Comparison of ENCODE assay signal across 8 cellular contexts in the genomic region with DNA sequence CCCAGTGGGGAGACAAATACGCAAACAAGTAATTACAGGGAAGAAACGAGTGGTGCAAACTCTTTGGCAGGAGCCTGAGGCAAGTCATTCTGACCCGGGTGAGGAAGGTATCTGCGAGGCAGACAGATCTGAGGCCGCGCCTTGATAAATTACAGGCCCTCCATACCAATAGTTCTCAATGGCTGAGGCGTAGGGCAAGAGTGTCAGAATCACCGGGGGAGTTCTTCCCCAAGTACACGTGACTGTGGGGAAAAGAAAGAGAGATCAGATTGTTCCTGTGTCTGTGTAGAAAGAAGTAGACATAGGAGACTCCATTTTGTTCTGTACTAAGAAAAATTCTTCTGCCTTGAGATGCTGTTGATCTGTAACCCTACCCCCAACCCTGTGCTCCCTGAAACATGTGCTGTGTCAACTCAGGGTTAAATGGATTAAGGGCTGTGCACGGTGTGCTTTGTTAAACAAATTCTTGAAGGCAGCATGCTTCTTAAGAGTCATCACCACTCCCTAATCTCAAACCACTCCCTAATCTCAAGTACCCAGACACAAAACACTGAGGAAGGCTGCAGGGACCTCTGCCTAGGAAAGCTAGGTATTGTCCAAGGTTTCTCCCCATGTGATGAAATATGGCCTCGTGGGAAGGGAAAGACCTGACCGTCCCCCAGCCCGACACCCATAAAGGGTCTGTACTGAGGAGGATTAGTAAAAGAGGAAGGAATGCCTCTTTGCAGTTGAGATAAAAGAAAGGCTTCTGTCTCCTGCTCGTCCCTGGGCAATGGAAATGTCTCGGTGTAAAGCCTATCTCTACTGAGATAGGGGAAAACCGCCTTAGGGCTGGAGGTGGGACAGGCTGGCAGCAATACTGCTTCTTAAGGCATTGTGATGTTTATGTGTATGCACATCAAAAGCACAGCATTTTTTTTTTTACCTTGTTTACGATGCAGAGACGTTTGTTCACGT. TPM values are rescaled to one million over a fixed set of nuclear protein-coding genes. Genes with fewer than 3 reads are reported as not detected.
DNase-seq lines count a peak whose midpoint lies in the region; FAIRE-seq and TF ChIP-seq lines count a peak whose summit lies in the region.
"Not testable (repeated sequence)": the region's sequence is repeated elsewhere in the genome, so short reads cannot be mapped to it uniquely, and the experiment has no call there.

No MANE protein-coding gene starts in this region.

- not testable (repeated sequence) for TF ChIP-seq CTCF in Caco-2 (IDR thresholded peaks at IDR 0.05; ENCODE audit: insufficient read depth in 1 of 2, low read depth in 1 of 2, low read length in 1 of 2, severe bottlenecking in 1 of 2, unreplicated experiment in 1 of 2); MM.1S (IDR thresholded peaks at IDR 0.05; ENCODE audit: low read length); H1 (IDR thresholded peaks at IDR 0.05; ENCODE audit: control extremely low read depth in 1 of 3, insufficient read depth in 1 of 3, low read depth in 1 of 3, low read length in 3 of 3); keratinocyte (optimal IDR thresholded peaks at IDR 0.05 in 1 of 3, IDR thresholded peaks at IDR 0.05 in 1 of 3, conservative IDR thresholded peaks at IDR 0.05 in 1 of 3; ENCODE audit: extremely low read depth in 1 of 3, insufficient read depth in 2 of 3, low read length in 3 of 3); neutrophil (IDR thresholded peaks at IDR 0.05); tibial artery (IDR thresholded peaks at IDR 0.05)

- not testable (repeated sequence) for H3K14ac ChIP-seq in H1 (ENCODE audit: insufficient read length)

- not testable (repeated sequence) for H3K36me3 ChIP-seq in Caco-2 (ENCODE audit: control insufficient read depth, insufficient read depth, low read length); MM.1S (replicated peaks; ENCODE audit: insufficient read depth, low read length); H1 (ENCODE audit: control insufficient read depth in 2 of 4, insufficient read depth in 4 of 4, low read length in 3 of 4); keratinocyte (ENCODE audit: control insufficient read depth in 2 of 2, extremely low read depth in 1 of 2, insufficient read depth in 2 of 2, low read length in 2 of 2); neutrophil; tibial artery

- peaks cover 15% of the 10 kb centered on the region for H3K79me2 ChIP-seq in MM.1S (ENCODE audit: low read length)
- not testable (repeated sequence) for H3K79me2 ChIP-seq in H1 (ENCODE audit: control insufficient read depth in 1 of 2, insufficient read depth in 2 of 2, low read length in 2 of 2); keratinocyte (ENCODE audit: control insufficient read depth, insufficient read depth, low read length)

- CTCF ChIA-PET in Caco-2 (lab: Charles Lee): interaction anchor here (1.1 to 2.0 kb wide), 5 partner anchors 8 to 84 kb away, joined by 4 to 54 read pairs (median 11); no protein-coding TSS in a partner anchor
- CTCF ChIA-PET in H1 (lab: Charles Lee; ENCODE audit: partially characterized antibody): interaction anchor here (0.5 to 2.7 kb wide), 10 partner anchors 8 to 145 kb away, joined by 3 to 24 read pairs (median 10); a partner anchor contains a TSS

- H3K27ac ChIP-seq in MM.1S (ENCODE audit: low read length) (peak overlapping the region; percentile 51; the same call in 1 of the 2 replicates), H1 (ENCODE audit: low read depth, low read length) (peak overlapping the region; percentile 13; the same call in 1 of the 2 replicates), keratinocyte (ENCODE audit: control insufficient read depth, insufficient read depth, low read length) (peak overlapping the region; percentile 97), neutrophil (peak overlapping the region; percentile 79), tibial artery (peak overlapping the region; percentile 55 to 75)

- H3F3A ChIP-seq in MM.1S (ENCODE audit: insufficient read depth, low read length): not testable (repeated sequence)

- H3K4me2 ChIP-seq in MM.1S (ENCODE audit: low read depth, low read length) (peak overlapping the region; percentile 72), H1 (ENCODE audit: insufficient read depth in 1 of 2, low read depth in 2 of 2, low read length in 2 of 2) (peak overlapping the region; percentile 75 to 90), keratinocyte (ENCODE audit: control insufficient read depth, extremely low read depth, insufficient read depth, low read depth, low read length) (peak overlapping the region; percentile 83)

- not testable (repeated sequence) for TF ChIP-seq EP300 in H1 (IDR thresholded peaks at IDR 0.05; ENCODE audit: borderline replicate concordance in 1 of 2, low read depth in 2 of 2, low read length in 2 of 2)

- H2AK5ac ChIP-seq in H1 (ENCODE audit: low read depth, low read length): 0 out of 2 replicates have a peak overlapping the region, but pooled peaks have one; percentile 39

- H2AFZ ChIP-seq in MM.1S (ENCODE audit: low read length): peak overlapping the region; percentile 54; the same call in 1 of the 2 replicates
- H2AFZ ChIP-seq in H1 (ENCODE audit: low read length): not testable (repeated sequence)
- peak overlapping the region; percentile 7 for H2AFZ ChIP-seq in keratinocyte (ENCODE audit: control insufficient read depth, low read length)

- 52% methylated on average over 19 of the region's 19 CpGs; no CpG with 5 or more reads in 1 of the 2 experiments for WGBS in H1 (ENCODE audit: extremely low coverage in 1 of 2, insufficient coverage in 1 of 2, insufficient read length in 1 of 2, insufficient replicate concordance in 2 of 2, low coverage in 1 of 2, low lambda C conversion rate in 2 of 2, missing lambda C conversion rate in 1 of 2), 2 experiments

- not testable (repeated sequence) for H3K4ac ChIP-seq in H1 (replicated peaks; ENCODE audit: insufficient read length, low read depth, low read length)

- not testable (repeated sequence) for H3K9me1 ChIP-seq in keratinocyte (ENCODE audit: control insufficient read depth, extremely low read depth, insufficient read depth, low read length)

- H3K27me3 ChIP-seq in Caco-2 (replicated peaks; ENCODE audit: control insufficient read depth, insufficient read depth, low read length); MM.1S (replicated peaks; ENCODE audit: insufficient read depth, low read length); H1 (replicated peaks in 1 of 4; ENCODE audit: control insufficient read depth in 3 of 4, extremely low read depth in 1 of 4, insufficient read depth in 3 of 4, low read length in 3 of 4); keratinocyte (ENCODE audit: control insufficient read depth, extremely low read depth, insufficient read depth, low read length): not testable (repeated sequence)
- peaks cover 39% of the 10 kb centered on the region for H3K27me3 ChIP-seq in neutrophil
- peaks cover 0 to 14% of the 10 kb centered on the region in 2 donors for H3K27me3 ChIP-seq in tibial artery

- H4K20me1 ChIP-seq in MM.1S (ENCODE audit: insufficient read depth, low read length); H1 (replicated peaks in 1 of 2; ENCODE audit: control insufficient read depth in 1 of 2, insufficient read depth in 2 of 2, low read length in 2 of 2); keratinocyte (ENCODE audit: control insufficient read depth, extremely low read depth, insufficient read depth, low read length): not testable (repeated sequence)

- POLR2A ChIA-PET in Caco-2 (lab: Charles Lee) (interaction anchor here (0.6 to 1.9 kb wide), 5 partner anchors 8 to 200 kb away, joined by 4 to 20 read pairs (median 5); a partner anchor contains a TSS), H1 (lab: Charles Lee; ENCODE audit: partially characterized antibody) (interaction anchor here (1.0 to 3.2 kb wide), 5 partner anchors 9 to 36 kb away, joined by 3 to 18 read pairs (median 7); a partner anchor contains a TSS)

- not testable (repeated sequence) for H3K9me2 ChIP-seq in MM.1S (replicated peaks; ENCODE audit: insufficient read depth, low read length)

- H3K23me2 ChIP-seq in H1 (ENCODE audit: low read depth, low read length): not testable (repeated sequence)

- H3K9ac ChIP-seq in MM.1S (ENCODE audit: low read length): peak overlapping the region; percentile 72; the same call in 1 of the 2 replicates
- H3K9ac ChIP-seq in H1 (replicated peaks in 1 of 4; ENCODE audit: extremely low read depth in 1 of 4, low read depth in 3 of 4, low read length in 3 of 4): not testable (repeated sequence)
- peak overlapping the region; percentile 95 for H3K9ac ChIP-seq in keratinocyte (ENCODE audit: control insufficient read depth, extremely low read depth, insufficient read depth, low read length)

- peaks cover 35% of the 10 kb centered on the region for H3K4me1 Mint-ChIP-seq in Caco-2 (ENCODE audit: low read depth, unreplicated experiment)
- H3K4me1 Mint-ChIP-seq in T-helper 1 cell treated with Interleukin-12 subunit alpha and Interleukin-12 subunit beta and Interleukin-4 antibody, amounts not matched to agents 30 μg/mL and 1 μg/mL, for 36 hours (ENCODE audit: low read depth): peaks cover 20% of the 10 kb centered on the region
- peaks cover 28% of the 10 kb centered on the region for H3K4me1 Mint-ChIP-seq in activated naive CD4-positive, alpha-beta T cell treated with anti-CD3 and anti-CD28 coated beads, Interleukin-2, amount 50 U/mL, for 24 hours

- peak overlapping the region; percentile 49 for H4K91ac ChIP-seq in H1 (replicated peaks; ENCODE audit: insufficient read length, low read length)

- H3K9me3 Mint-ChIP-seq in Caco-2 (ENCODE audit: unreplicated experiment); T-helper 1 cell treated with Interleukin-12 subunit alpha and Interleukin-12 subunit beta and Interleukin-4 antibody, amounts not matched to agents 30 μg/mL and 1 μg/mL, for 36 hours; activated naive CD4-positive, alpha-beta T cell treated with anti-CD3 and anti-CD28 coated beads, Interleukin-2, amount 50 U/mL, for 24 hours: not testable (repeated sequence)

- TF ChIP-seq POLR2A in H1 (IDR thresholded peaks at IDR 0.05; ENCODE audit: control extremely low read depth in 1 of 2, low read depth in 2 of 2, low read length in 2 of 2): not testable (repeated sequence)

- H2BK12ac ChIP-seq in H1 (ENCODE audit: low read depth, low read length): peak overlapping the region; percentile 50; the same call in 1 of the 2 replicates

- not testable (repeated sequence) for H3K79me1 ChIP-seq in H1 (ENCODE audit: low read depth, low read length)

- BruUV-seq in Caco-2 (replicated peaks; lab: Mats Ljungman, UMichigan): not testable (repeated sequence)

- H2BK15ac ChIP-seq in H1 (ENCODE audit: low read length): not testable (repeated sequence)

- peaks cover 15% of the 10 kb centered on the region for H3K36me3 Mint-ChIP-seq in Caco-2 (ENCODE audit: insufficient read depth, unreplicated experiment)
- H3K36me3 Mint-ChIP-seq in T-helper 1 cell treated with Interleukin-12 subunit alpha and Interleukin-12 subunit beta and Interleukin-4 antibody, amounts not matched to agents 30 μg/mL and 1 μg/mL, for 36 hours (ENCODE audit: low read depth); activated naive CD4-positive, alpha-beta T cell treated with anti-CD3 and anti-CD28 coated beads, Interleukin-2, amount 50 U/mL, for 24 hours: not testable (repeated sequence)

- H3K23ac ChIP-seq in H1 (ENCODE audit: insufficient read length): not testable (repeated sequence)

- H3K4me1 ChIP-seq in Caco-2 (peaks cover 30% of the 10 kb centered on the region), MM.1S (ENCODE audit: low read length) (peaks cover 13% of the 10 kb centered on the region), keratinocyte (ENCODE audit: control insufficient read depth, extremely low read depth, insufficient read depth, low read length) (peaks cover 21% of the 10 kb centered on the region), neutrophil (ENCODE audit: control insufficient read depth in 1 of 2, insufficient read depth in 1 of 2, low read depth in 1 of 2, low read length in 1 of 2) (peaks cover 17 to 20% of the 10 kb centered on the region in 2 experiments), tibial artery (peaks cover 0 to 12% (median 4%) of the 10 kb centered on the region in 4 donors)
- not testable (repeated sequence) for H3K4me1 ChIP-seq in H1 (replicated peaks in 1 of 4; ENCODE audit: control insufficient read depth in 3 of 4, insufficient read depth in 4 of 4, low read length in 3 of 4)

- not testable (repeated sequence) for H4K8ac ChIP-seq in H1 (ENCODE audit: extremely low read depth, insufficient read depth, low read length)

- H2BK20ac ChIP-seq in H1 (ENCODE audit: low read length): not testable (repeated sequence)

- H3K27me3 Mint-ChIP-seq in Caco-2 (ENCODE audit: insufficient read depth, unreplicated experiment); T-helper 1 cell treated with Interleukin-12 subunit alpha and Interleukin-12 subunit beta and Interleukin-4 antibody, amounts not matched to agents 30 μg/mL and 1 μg/mL, for 36 hours (ENCODE audit: low read depth); activated naive CD4-positive, alpha-beta T cell treated with anti-CD3 and anti-CD28 coated beads, Interleukin-2, amount 50 U/mL, for 24 hours: not testable (repeated sequence)

- H3K9me3 ChIP-seq in Caco-2; MM.1S (replicated peaks; ENCODE audit: insufficient read depth, low read length); H1 (ENCODE audit: insufficient read depth in 2 of 2, low read depth in 1 of 2, low read length in 1 of 2); keratinocyte (ENCODE audit: control insufficient read depth, low read depth, low read length); neutrophil; tibial artery: not testable (repeated sequence)

- not testable (repeated sequence) for FAIRE-seq in H1 (lab: Jason Lieb, UNC); keratinocyte (lab: Jason Lieb, UNC)

- peak overlapping the region; percentile 31 for H4K5ac ChIP-seq in H1 (ENCODE audit: insufficient read length, low read depth, low read length)

- peak overlapping the region; percentile 60 for H2BK120ac ChIP-seq in H1 (replicated peaks; ENCODE audit: low read depth, low read length)

- H3K4me3 Mint-ChIP-seq in Caco-2 (ENCODE audit: unreplicated experiment): peak overlapping the region; percentile 87
- H3K4me3 Mint-ChIP-seq in T-helper 1 cell treated with Interleukin-12 subunit alpha and Interleukin-12 subunit beta and Interleukin-4 antibody, amounts not matched to agents 30 μg/mL and 1 μg/mL, for 36 hours: peak overlapping the region; percentile 95
- H3K4me3 Mint-ChIP-seq in activated naive CD4-positive, alpha-beta T cell treated with anti-CD3 and anti-CD28 coated beads, Interleukin-2, amount 50 U/mL, for 24 hours: peak overlapping the region; percentile 94

- not testable (repeated sequence) for TF ChIP-seq RAD21 in H1 (IDR thresholded peaks at IDR 0.05 in 1 of 2, conservative IDR thresholded peaks at IDR 0.05 in 1 of 2; ENCODE audit: low read depth in 2 of 2, low read length in 2 of 2)

- not testable (repeated sequence) for H3K18ac ChIP-seq in H1 (ENCODE audit: extremely low read depth, low read length)

- dilution Hi-C loops in keratinocyte (cut with MboI; ENCODE audit: extremely low pct_ligation_motif_present, low sequenced_read_pairs): not testable (repeated sequence)

- peak overlapping the region; percentile 99 for H3K27ac Mint-ChIP-seq in Caco-2 (ENCODE audit: unreplicated experiment)
- H3K27ac Mint-ChIP-seq in T-helper 1 cell treated with Interleukin-12 subunit alpha and Interleukin-12 subunit beta and Interleukin-4 antibody, amounts not matched to agents 30 μg/mL and 1 μg/mL, for 36 hours: peak overlapping the region; percentile 92
- H3K27ac Mint-ChIP-seq in activated naive CD4-positive, alpha-beta T cell treated with anti-CD3 and anti-CD28 coated beads, Interleukin-2, amount 50 U/mL, for 24 hours: peak overlapping the region; percentile 95

- H3K4me3 ChIP-seq in Caco-2 (ENCODE audit: low read depth, low read length) (peak overlapping the region; percentile 44), MM.1S (ENCODE audit: low read length) (peak overlapping the region; percentile 64), H1 (ENCODE audit: extremely low read depth in 1 of 4, insufficient read depth in 2 of 4, low read depth in 3 of 4, low read length in 4 of 4) (peak overlapping the region in 3 of 4 experiments; percentile 15 to 71 (median 32); a peak in 6 of 8 replicates), keratinocyte (ENCODE audit: control insufficient read depth in 2 of 3, extremely low read depth in 1 of 3, insufficient read depth in 2 of 3, low read depth in 1 of 3, low read length in 3 of 3) (peak overlapping the region in 2 of 3 experiments; percentile 60 to 75), neutrophil (ENCODE audit: low read depth in 1 of 2, low read length in 1 of 2) (peak overlapping the region; percentile 91 to 96), tibial artery (peak overlapping the region in 1 of 2 donors; percentile 67)

- H2BK5ac ChIP-seq in H1 (ENCODE audit: low read depth, low read length): not testable (repeated sequence)

- H3K56ac ChIP-seq in H1 (replicated peaks; ENCODE audit: insufficient read length, low read depth, low read length): not testable (repeated sequence)

- intact Hi-C loops in Caco-2 (cut with micrococcal nuclease; ENCODE audit: unreplicated experiment); tibial artery (cut with DNase I; ENCODE audit: low total_unique reads): not testable (repeated sequence)

- DNase-seq in Caco-2: peak; percentile 52 to 81
- not testable (repeated sequence) for DNase-seq in MM.1S; H1 (ENCODE audit: low read depth in 1 of 2, low spot score in 2 of 2); tibial artery
- DNase-seq in keratinocyte (ENCODE audit: low read depth, low spot score): peak; percentile 42

RNA-seq across cellular contexts. Expression of a gene that starts 1.2 kb away (rescaled TPM):
- total RNA-seq in Caco-2 (2022): 30.1 and 30.8 TPM in 2 replicates
- total RNA-seq in H1 (2021; fragmentation: NEBNext Ultra II Directional; extraction: Animal tissue kit (Norgen Biotek cat#: 25700)): 22.2 and 27.0 TPM in 2 replicates
- polyA plus RNA-seq in H1 (2011; rRNA removed): 17.7 and 26.0 TPM in 2 replicates
- polyA plus RNA-seq in H1 (2011; cell fraction: cytosol; rRNA removed): 16.7 TPM
- 52.2 TPM for polyA plus RNA-seq in H1 (2011; cell fraction: nucleus; rRNA removed)
- polyA plus RNA-seq in H1 (2012, experiment 1 of 2): 14.8 to 21.8 TPM (median 19.6 TPM) in 4 replicates
- 15.8 TPM for polyA plus RNA-seq in H1 (2012, experiment 2 of 2)
- 16.5 TPM for polyA plus RNA-seq in H1 (2013, experiment 1 of 2)
- 15.7 TPM for polyA plus RNA-seq in H1 (2013, experiment 2 of 2)
- polyA minus RNA-seq in H1 (2011; rRNA and poly(A)+ RNA removed): 17.2 and 19.5 TPM in 2 replicates
- polyA minus RNA-seq in H1 (2011; cell fraction: cytosol; rRNA and poly(A)+ RNA removed): 12.2 TPM
- 28.9 TPM for polyA minus RNA-seq in H1 (2011; cell fraction: nucleus; rRNA and poly(A)+ RNA removed)
- polyA plus RNA-seq in keratinocyte: 15.5 to 25.2 TPM (median 24.6 TPM) in 3 replicates
- 10.5 TPM for polyA plus RNA-seq in keratinocyte (2011; ENCODE audit: low read depth)
- polyA plus RNA-seq in keratinocyte (2011; cell fraction: cytosol; rRNA removed): 8.6 and 14.7 TPM in 2 replicates
- 63.6 and 85.0 TPM in 2 replicates for polyA plus RNA-seq in keratinocyte (2011; cell fraction: nucleus; rRNA removed)
- 15.1 and 33.6 TPM in 2 replicates for polyA plus RNA-seq in keratinocyte (2012; ENCODE audit: low replicate concordance)
- 32.7 to 66.4 TPM (median 43.0 TPM) in 3 replicates for polyA minus RNA-seq in keratinocyte
- 34.1 TPM for polyA minus RNA-seq in keratinocyte (2011; cell fraction: cytosol; rRNA and poly(A)+ RNA removed)
- polyA minus RNA-seq in keratinocyte (2011; cell fraction: nucleus; rRNA and poly(A)+ RNA removed): 80.3 and 82.8 TPM in 2 replicates

RNA-seq across cellular contexts. Expression of a gene that starts 2.8 kb away (rescaled TPM):
- 4.3 and 4.8 TPM in 2 replicates for total RNA-seq in Caco-2 (2022)
- 2.3 and 2.6 TPM in 2 replicates for total RNA-seq in H1 (2021; fragmentation: NEBNext Ultra II Directional; extraction: Animal tissue kit (Norgen Biotek cat#: 25700))
- polyA plus RNA-seq in H1 (2011; rRNA removed) (1.4 and 2.7 TPM in 2 replicates), keratinocyte (0.12 to 0.21 TPM (median 0.19 TPM) in 3 replicates)
- polyA plus RNA-seq in H1 (2011; cell fraction: cytosol; rRNA removed): 2.7 TPM
- polyA plus RNA-seq in H1 (2011; cell fraction: nucleus; rRNA removed): 6.4 TPM
- polyA plus RNA-seq in H1 (2012, experiment 1 of 2): 2.7 to 4.3 TPM (median 3.1 TPM) in 4 replicates
- 0.79 TPM for polyA plus RNA-seq in H1 (2012, experiment 2 of 2)
- 1.7 TPM for polyA plus RNA-seq in H1 (2013, experiment 1 of 2)
- polyA plus RNA-seq in H1 (2013, experiment 2 of 2): 1.8 TPM
- polyA minus RNA-seq in H1 (2011; rRNA and poly(A)+ RNA removed): 0.19 and 0.51 TPM in 2 replicates
- polyA minus RNA-seq in H1 (2011; cell fraction: cytosol; rRNA and poly(A)+ RNA removed): 0.88 TPM
- polyA minus RNA-seq in H1 (2011; cell fraction: nucleus; rRNA and poly(A)+ RNA removed): 0.60 TPM
- 3.7 TPM for polyA plus RNA-seq in keratinocyte (2011; ENCODE audit: low read depth)
- polyA plus RNA-seq in keratinocyte (2011; cell fraction: cytosol; rRNA removed): not detected in 2 replicates
- polyA plus RNA-seq in keratinocyte (2011; cell fraction: nucleus; rRNA removed): 3.6 TPM in 2 replicates
- 0.31 and 7.2 TPM in 2 replicates for polyA plus RNA-seq in keratinocyte (2012; ENCODE audit: low replicate concordance)
- 0.07 to 0.33 TPM (median 0.16 TPM) in 3 replicates for polyA minus RNA-seq in keratinocyte
- not detected for polyA minus RNA-seq in keratinocyte (2011; cell fraction: cytosol; rRNA and poly(A)+ RNA removed)
- 0.39 and 1.5 TPM in 2 replicates for polyA minus RNA-seq in keratinocyte (2011; cell fraction: nucleus; rRNA and poly(A)+ RNA removed)

RNA-seq across cellular contexts. Expression of a gene that starts 21.3 kb away (rescaled TPM):
- total RNA-seq in Caco-2 (2022): 0.70 and 1.1 TPM in 2 replicates
- 1.4 and 1.9 TPM in 2 replicates for total RNA-seq in H1 (2021; fragmentation: NEBNext Ultra II Directional; extraction: Animal tissue kit (Norgen Biotek cat#: 25700))
- polyA plus RNA-seq in H1 (2011; rRNA removed) (1.6 and 4.3 TPM in 2 replicates), keratinocyte (0.24 to 0.97 TPM (median 0.35 TPM) in 3 replicates)
- 2.6 TPM for polyA plus RNA-seq in H1 (2011; cell fraction: cytosol; rRNA removed)
- polyA plus RNA-seq in H1 (2011; cell fraction: nucleus; rRNA removed): 17.4 TPM
- 3.1 to 5.6 TPM (median 4.2 TPM) in 4 replicates for polyA plus RNA-seq in H1 (2012, experiment 1 of 2)
- 2.4 TPM for polyA plus RNA-seq in H1 (2012, experiment 2 of 2)
- polyA plus RNA-seq in H1 (2013, experiment 1 of 2): 0.87 TPM
- polyA plus RNA-seq in H1 (2013, experiment 2 of 2): 0.74 TPM
- polyA minus RNA-seq in H1 (2011; rRNA and poly(A)+ RNA removed): 0.27 and 0.88 TPM in 2 replicates
- 0.73 TPM for polyA minus RNA-seq in H1 (2011; cell fraction: cytosol; rRNA and poly(A)+ RNA removed)
- 2.1 TPM for polyA minus RNA-seq in H1 (2011; cell fraction: nucleus; rRNA and poly(A)+ RNA removed)
- polyA plus RNA-seq in keratinocyte (2011; ENCODE audit: low read depth): 0.69 TPM
- polyA plus RNA-seq in keratinocyte (2011; cell fraction: cytosol; rRNA removed): 0.29 and 0.60 TPM in 2 replicates
- polyA plus RNA-seq in keratinocyte (2011; cell fraction: nucleus; rRNA removed): 6.0 and 9.8 TPM in 2 replicates
- polyA plus RNA-seq in keratinocyte (2012; ENCODE audit: low replicate concordance): 0.92 and 4.3 TPM in 2 replicates
- 0.79 to 1.2 TPM in 2 of 3 replicates, not detected in the other for polyA minus RNA-seq in keratinocyte
- polyA minus RNA-seq in keratinocyte (2011; cell fraction: cytosol; rRNA and poly(A)+ RNA removed): not detected
- polyA minus RNA-seq in keratinocyte (2011; cell fraction: nucleus; rRNA and poly(A)+ RNA removed): 2.3 and 4.3 TPM in 2 replicates

RNA-seq across cellular contexts. Expression of a gene that starts 30.6 kb away (rescaled TPM):
- total RNA-seq in Caco-2 (2022): 23.8 and 25.2 TPM in 2 replicates
- total RNA-seq in H1 (2021; fragmentation: NEBNext Ultra II Directional; extraction: Animal tissue kit (Norgen Biotek cat#: 25700)): 22.7 and 22.8 TPM in 2 replicates
- 37.2 and 47.8 TPM in 2 replicates for polyA plus RNA-seq in H1 (2011; rRNA removed)
- 30.4 TPM for polyA plus RNA-seq in H1 (2011; cell fraction: cytosol; rRNA removed)
- polyA plus RNA-seq in H1 (2011; cell fraction: nucleus; rRNA removed): 29.0 TPM
- 23.4 to 31.3 TPM (median 27.8 TPM) in 4 replicates for polyA plus RNA-seq in H1 (2012, experiment 1 of 2)
- 24.6 TPM for polyA plus RNA-seq in H1 (2012, experiment 2 of 2)
- 20.9 TPM for polyA plus RNA-seq in H1 (2013, experiment 1 of 2)
- polyA plus RNA-seq in H1 (2013, experiment 2 of 2): 19.9 TPM
- polyA minus RNA-seq in H1 (2011; rRNA and poly(A)+ RNA removed): 20.8 and 22.0 TPM in 2 replicates
- 8.8 TPM for polyA minus RNA-seq in H1 (2011; cell fraction: cytosol; rRNA and poly(A)+ RNA removed)
- polyA minus RNA-seq in H1 (2011; cell fraction: nucleus; rRNA and poly(A)+ RNA removed): 14.2 TPM
- polyA plus RNA-seq in keratinocyte: 19.3 to 26.3 TPM (median 22.8 TPM) in 3 replicates
- polyA plus RNA-seq in keratinocyte (2011; ENCODE audit: low read depth): 3.8 TPM
- polyA plus RNA-seq in keratinocyte (2011; cell fraction: cytosol; rRNA removed): 20.2 and 28.1 TPM in 2 replicates
- polyA plus RNA-seq in keratinocyte (2011; cell fraction: nucleus; rRNA removed): 13.9 and 16.9 TPM in 2 replicates
- 11.2 and 16.9 TPM in 2 replicates for polyA plus RNA-seq in keratinocyte (2012; ENCODE audit: low replicate concordance)
- 16.2 to 31.8 TPM (median 29.6 TPM) in 3 replicates for polyA minus RNA-seq in keratinocyte
- polyA minus RNA-seq in keratinocyte (2011; cell fraction: cytosol; rRNA and poly(A)+ RNA removed): 15.9 TPM
- polyA minus RNA-seq in keratinocyte (2011; cell fraction: nucleus; rRNA and poly(A)+ RNA removed): 6.0 and 14.3 TPM in 2 replicates

RNA-seq across cellular contexts. Expression of a gene that starts 32.3 kb away (rescaled TPM):
- 249 and 255 TPM in 2 replicates for total RNA-seq in Caco-2 (2022)
- total RNA-seq in H1 (2021; fragmentation: NEBNext Ultra II Directional; extraction: Animal tissue kit (Norgen Biotek cat#: 25700)): 147 and 148 TPM in 2 replicates
- polyA plus RNA-seq in H1 (2011; rRNA removed) (72.6 and 105 TPM in 2 replicates), keratinocyte (33.8 to 49.5 TPM (median 45.7 TPM) in 3 replicates)
- polyA plus RNA-seq in H1 (2011; cell fraction: cytosol; rRNA removed): 64.0 TPM
- polyA plus RNA-seq in H1 (2011; cell fraction: nucleus; rRNA removed): 293 TPM
- 60.3 to 144 TPM (median 135 TPM) in 4 replicates for polyA plus RNA-seq in H1 (2012, experiment 1 of 2)
- 178 TPM for polyA plus RNA-seq in H1 (2012, experiment 2 of 2)
- polyA plus RNA-seq in H1 (2013, experiment 1 of 2): 120 TPM
- 123 TPM for polyA plus RNA-seq in H1 (2013, experiment 2 of 2)
- 42.9 and 53.5 TPM in 2 replicates for polyA minus RNA-seq in H1 (2011; rRNA and poly(A)+ RNA removed)
- 63.4 TPM for polyA minus RNA-seq in H1 (2011; cell fraction: cytosol; rRNA and poly(A)+ RNA removed)
- 68.4 TPM for polyA minus RNA-seq in H1 (2011; cell fraction: nucleus; rRNA and poly(A)+ RNA removed)
- 6.7 TPM for polyA plus RNA-seq in keratinocyte (2011; ENCODE audit: low read depth)
- 15.6 and 34.0 TPM in 2 replicates for polyA plus RNA-seq in keratinocyte (2011; cell fraction: cytosol; rRNA removed)
- polyA plus RNA-seq in keratinocyte (2011; cell fraction: nucleus; rRNA removed): 105 and 130 TPM in 2 replicates
- polyA plus RNA-seq in keratinocyte (2012; ENCODE audit: low replicate concordance): 37.6 and 80.4 TPM in 2 replicates
- polyA minus RNA-seq in keratinocyte: 32.3 to 150 TPM (median 64.9 TPM) in 3 replicates
- 40.5 TPM for polyA minus RNA-seq in keratinocyte (2011; cell fraction: cytosol; rRNA and poly(A)+ RNA removed)
- polyA minus RNA-seq in keratinocyte (2011; cell fraction: nucleus; rRNA and poly(A)+ RNA removed): 56.5 and 72.0 TPM in 2 replicates

Comparison
In these comparisons a context has a peak if more than half of its experiments do, and no peak if none do; other contexts are left out.
1. H3K27ac ChIP-seq: peak in every context shown above with its lines; median percentile 97 in keratinocyte; 79 in neutrophil; 65 in tibial artery; 51 in MM.1S; 13 in H1.